In genomic region chr13:47480941-47481340, GRCh38 we compare ENCODE assay signal across 1 cellular context.
TF ChIP-seq lines count a peak whose summit lies in the region.

No MANE protein-coding gene starts in this region.

TF ChIP-seq in SK-N-SH, 30 proteins besides CTCF, POLR2A, EP300 and RAD21 (continued from another document):
- TF ChIP-seq ZBTB33 (IDR thresholded peaks at IDR 0.05; ENCODE audit: borderline replicate concordance, low read depth) (no peak), USF1 (IDR thresholded peaks at IDR 0.05; ENCODE audit: borderline replicate concordance, low read depth) (no peak), TEAD4 (IDR thresholded peaks at IDR 0.05; ENCODE audit: borderline replicate concordance, insufficient read depth) (no peak)
